Comparison of ENCODE assay signal across 15 cellular contexts in the genomic region with DNA sequence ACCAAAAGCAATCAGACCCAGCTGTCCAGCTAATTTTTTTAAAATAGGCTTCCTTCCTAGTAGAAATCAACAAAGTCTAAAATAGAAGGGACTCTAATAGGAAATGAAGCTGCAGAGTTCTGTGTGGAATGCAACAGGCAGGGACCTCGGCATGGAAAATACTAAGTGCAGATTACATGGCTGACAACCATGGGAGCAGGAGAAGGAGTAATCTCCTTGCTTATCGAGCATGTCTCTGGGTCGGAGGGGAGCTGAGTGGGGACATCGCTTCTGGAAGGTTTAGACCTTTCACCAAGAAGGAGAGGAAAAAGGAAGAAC. TPM values are rescaled to one million over a fixed set of nuclear protein-coding genes. Genes with fewer than 3 reads are reported as not detected.
DNase-seq lines count a peak whose midpoint lies in the region; ATAC-seq and TF ChIP-seq lines count a peak whose summit lies in the region.
"Had no signal": no experiment of that assay in that cellular context is flagged by ENCODE, and none has a peak within 500 bp of the region (broad histone marks: within the 10 kb centered on the region; RNA-seq: fewer than 3 reads in every experiment).

No MANE protein-coding gene starts in this region.

- no peak overlapping the region for H2BK20ac ChIP-seq in H9 (ENCODE audit: low read depth, low read length, poor library complexity, severe bottlenecking)

- no peaks in the 10 kb centered on the region for H3K23me2 ChIP-seq in H9 (ENCODE audit: insufficient read length, low read depth, low read length, poor library complexity, severe bottlenecking)

- H3K9me3 ChIP-seq in naive thymus-derived CD4-positive, alpha-beta T cell (ENCODE audit: control insufficient read depth in 2 of 3, low read length in 3 of 3) = no peaks in the 10 kb centered on the region
- H3K9me3 ChIP-seq in tibial nerve (no peaks in the 10 kb centered on the region), H9 (ENCODE audit: control insufficient read depth, low read depth, low read length) (no peaks in the 10 kb centered on the region)

- no peak for TF ChIP-seq POLR2A in tibial nerve (IDR thresholded peaks at IDR 0.05)

- no peak overlapping the region for H2BK12ac ChIP-seq in H9 (ENCODE audit: insufficient read length, low read depth, low read length)

- ATAC-seq in naive thymus-derived CD4-positive, alpha-beta T cell = no peak
- ATAC-seq in HG03159 (IDR thresholded peaks at IDR 0.05; ENCODE audit: unreplicated experiment) = no peak

- no peak overlapping the region for H3K14ac ChIP-seq in H9 (ENCODE audit: insufficient read depth, low read length)

- CTCF ChIA-PET in naive thymus-derived CD4-positive, alpha-beta T cell (lab: Charles Lee) = interaction anchor here (1.1 to 2.5 kb wide), 5 partner anchors 12 to 60 kb away, joined by 3 to 26 read pairs (median 10); no protein-coding TSS in a partner anchor

- H2AK5ac ChIP-seq in H9 (ENCODE audit: insufficient read length, low read length) = no peak overlapping the region

- H3K4me1 ChIP-seq in naive thymus-derived CD4-positive, alpha-beta T cell (ENCODE audit: control insufficient read depth in 2 of 2, insufficient read depth in 2 of 2, low read length in 2 of 2) = peaks cover 59 to 64% of the 10 kb centered on the region in 2 donors
- H3K4me1 ChIP-seq in urinary bladder (ENCODE audit: insufficient read depth) (no peaks in the 10 kb centered on the region), tibial nerve (peaks cover 0 to 23% (median 9%) of the 10 kb centered on the region in 4 donors), H9 (ENCODE audit: insufficient read depth, low read length) (no peaks in the 10 kb centered on the region)

- H3K4me3 Mint-ChIP-seq in activated naive CD4-positive, alpha-beta T cell treated with anti-CD3 and anti-CD28 coated beads, Interleukin-2, amount 50 U/mL, for 24 hours = peak overlapping the region; percentile 92
- peak overlapping the region; percentile 77 to 97 (median 91) for H3K4me3 Mint-ChIP-seq in naive thymus-derived CD4-positive, alpha-beta T cell
- no peak overlapping the region for H3K4me3 Mint-ChIP-seq in H9
- H3K4me3 Mint-ChIP-seq: neural crest cell had no signal

- POLR2A ChIA-PET in naive thymus-derived CD4-positive, alpha-beta T cell (lab: Charles Lee) = interaction anchor here (0.6 to 11.6 kb wide), 11 partner anchors 9 to 257 kb away, joined by 3 to 172 read pairs (median 7); a partner anchor contains a TSS

- no peak overlapping the region for H4K5ac ChIP-seq in H9 (ENCODE audit: insufficient read length, low read depth, low read length)

- no peaks in the 10 kb centered on the region for H3K79me1 ChIP-seq in H9 (ENCODE audit: insufficient read depth, low read depth, low read length, poor library complexity, severe bottlenecking)

- no peak for TF ChIP-seq EP300 in tibial nerve (IDR thresholded peaks at IDR 0.05)

- intact Hi-C loops in naive thymus-derived CD4-positive, alpha-beta T cell (cut with micrococcal nuclease) = loop anchor here (1.0 to 5.0 kb wide), 7 partner anchors 23 to 76 kb away; no protein-coding TSS in a partner anchor

- H3K4ac ChIP-seq in H9 (ENCODE audit: low read depth, low read length) = no peak overlapping the region

- H3K4me3 ChIP-seq in coronary artery = peak overlapping the region; percentile 14
- H3K4me3 ChIP-seq in naive thymus-derived CD4-positive, alpha-beta T cell (ENCODE audit: low read length) = peak overlapping the region; percentile 60
- H3K4me3 ChIP-seq in urinary bladder (ENCODE audit: low read depth, low read length) = peak overlapping the region; percentile 5
- no peak overlapping the region for H3K4me3 ChIP-seq in tibial nerve

- H3K4me1 Mint-ChIP-seq in activated naive CD4-positive, alpha-beta T cell treated with anti-CD3 and anti-CD28 coated beads, Interleukin-2, amount 50 U/mL, for 24 hours = peaks cover 81% of the 10 kb centered on the region
- H3K4me1 Mint-ChIP-seq in naive thymus-derived CD4-positive, alpha-beta T cell = peaks cover 32 to 84% (median 80%) of the 10 kb centered on the region in 7 donors
- no peaks in the 10 kb centered on the region for H3K4me1 Mint-ChIP-seq in H9

- no peak overlapping the region for H2BK15ac ChIP-seq in H9 (ENCODE audit: low read depth, low read length)

- no peaks in the 10 kb centered on the region for H3K36me3 Mint-ChIP-seq in activated naive CD4-positive, alpha-beta T cell treated with anti-CD3 and anti-CD28 coated beads, Interleukin-2, amount 50 U/mL, for 24 hours
- peaks cover 0 to 17% (median 9%) of the 10 kb centered on the region in 5 donors for H3K36me3 Mint-ChIP-seq in naive thymus-derived CD4-positive, alpha-beta T cell
- H3K36me3 Mint-ChIP-seq in H9 (ENCODE audit: insufficient read depth in 1 of 3, low read depth in 3 of 3) = peaks cover 0 to 2% (median 0%) of the 10 kb centered on the region in 3 experiments; a peak in 2 of 7 replicates

- peak overlapping the region; percentile 99 for H3K27ac Mint-ChIP-seq in activated naive CD4-positive, alpha-beta T cell treated with anti-CD3 and anti-CD28 coated beads, Interleukin-2, amount 50 U/mL, for 24 hours
- H3K27ac Mint-ChIP-seq in naive thymus-derived CD4-positive, alpha-beta T cell = peak overlapping the region; percentile 86 to 100 (median 98)
- no peak overlapping the region for H3K27ac Mint-ChIP-seq in H9

- H3K18ac ChIP-seq in H9 (ENCODE audit: insufficient read length, low read depth, low read length) = no peak overlapping the region

- no peaks in the 10 kb centered on the region for H3K9me3 Mint-ChIP-seq in activated naive CD4-positive, alpha-beta T cell treated with anti-CD3 and anti-CD28 coated beads, Interleukin-2, amount 50 U/mL, for 24 hours
- H3K9me3 Mint-ChIP-seq in naive thymus-derived CD4-positive, alpha-beta T cell = peaks cover 0 to 15% (median 2%) of the 10 kb centered on the region in 11 donors
- peaks cover 0 to 3% of the 10 kb centered on the region in 2 experiments; a peak in 1 of 5 replicates for H3K9me3 Mint-ChIP-seq in H9
- H3K9me3 Mint-ChIP-seq: neural crest cell had no signal

- no peak overlapping the region for H3T11ph ChIP-seq in H9 (ENCODE audit: low read length)

- no peaks in the 10 kb centered on the region for H3K79me2 ChIP-seq in H9 (ENCODE audit: insufficient read depth, low read length)

- H4K91ac ChIP-seq in H9 (ENCODE audit: insufficient read length, low read depth, low read length) = no peak overlapping the region

- no peak overlapping the region for H3K9ac ChIP-seq in H9 (ENCODE audit: extremely low read depth, insufficient read length, low read length)

- H3K56ac ChIP-seq in H9 (ENCODE audit: insufficient read length, low read depth, low read length) = no peak overlapping the region

- 17% methylated on average over 4 of the region's 4 CpGs for WGBS in urinary bladder
- 57% methylated on average over 4 of the region's 4 CpGs for WGBS in tibial nerve, 2 donors
- WGBS in H9 (ENCODE audit: extremely low coverage, insufficient read length, low lambda C conversion rate) = no CpG with 5 or more reads among the region's 4 CpGs

- H2AFZ ChIP-seq in H9 (ENCODE audit: low read length) = no peak overlapping the region

- DNase-seq in activated naive CD4-positive, alpha-beta T cell (lab: John Stamatoyannopoulos, UW) = no peak
- no peak for DNase-seq in coronary artery (ENCODE audit: low spot score)
- no peak for DNase-seq in naive thymus-derived CD4-positive, alpha-beta T cell
- DNase-seq in tibial nerve (ENCODE audit: low spot score in 2 of 2) = no peak
- no peak for DNase-seq in H9
- DNase-seq: H7, kidney, NCI-H1092, NCI-H510A, RPMI8226 had no signal

- TF ChIP-seq CTCF in coronary artery (IDR thresholded peaks at IDR 0.05) (no peak), tibial nerve (IDR thresholded peaks at IDR 0.05) (no peak), H9 (conservative IDR thresholded peaks at IDR 0.05) (no peak)

- no peak overlapping the region for H3K4me2 ChIP-seq in H9 (ENCODE audit: insufficient read depth, insufficient read length, low read length)

- H2BK120ac ChIP-seq in H9 (ENCODE audit: low read depth, low read length, poor library complexity, severe bottlenecking) = no peak overlapping the region

- H4K8ac ChIP-seq in H9 (replicated peaks; ENCODE audit: insufficient read length, low read depth, low read length) = no peak overlapping the region

- H3K27ac ChIP-seq in coronary artery (peak overlapping the region; percentile 50 to 69), urinary bladder (ENCODE audit: low read depth) (no peak overlapping the region), tibial nerve (peak overlapping the region in 2 of 4 donors; percentile 23 to 45), H9 (ENCODE audit: insufficient read length, low read depth, low read length) (no peak overlapping the region)
- H3K27ac ChIP-seq in naive thymus-derived CD4-positive, alpha-beta T cell (ENCODE audit: low read depth, low read length) = peak overlapping the region; percentile 92

- H3K23ac ChIP-seq in H9 (ENCODE audit: insufficient read length, low read depth, low read length) = no peak overlapping the region

- H2BK5ac ChIP-seq in H9 (ENCODE audit: insufficient read length, low read length) = no peak overlapping the region

- H3K27me3 Mint-ChIP-seq in activated naive CD4-positive, alpha-beta T cell treated with anti-CD3 and anti-CD28 coated beads, Interleukin-2, amount 50 U/mL, for 24 hours = no peaks in the 10 kb centered on the region
- H3K27me3 Mint-ChIP-seq in naive thymus-derived CD4-positive, alpha-beta T cell = peaks cover 0 to 2% (median 0%) of the 10 kb centered on the region in 5 donors
- H3K27me3 Mint-ChIP-seq in H9 (ENCODE audit: low read depth) = peaks cover 14% of the 10 kb centered on the region

- no peaks in the 10 kb centered on the region for H3K27me3 ChIP-seq in naive thymus-derived CD4-positive, alpha-beta T cell (ENCODE audit: control insufficient read depth in 2 of 2, insufficient read depth in 2 of 2, low read length in 2 of 2)
- H3K27me3 ChIP-seq in tibial nerve (no peaks in the 10 kb centered on the region), H9 (ENCODE audit: insufficient read depth, low read length) (no peaks in the 10 kb centered on the region)

- no peaks in the 10 kb centered on the region for H3K36me3 ChIP-seq in naive thymus-derived CD4-positive, alpha-beta T cell (ENCODE audit: control insufficient read depth in 2 of 3, insufficient read depth in 3 of 3, low read length in 3 of 3)
- H3K36me3 ChIP-seq in urinary bladder (ENCODE audit: insufficient read depth) (no peaks in the 10 kb centered on the region), tibial nerve (no peaks in the 10 kb centered on the region)

- no peaks in the 10 kb centered on the region for H4K20me1 ChIP-seq in H9 (ENCODE audit: control insufficient read depth, insufficient read depth, insufficient read length)

RNA-seq across cellular contexts. Expression of a gene that starts 16.9 kb away (rescaled TPM):
- total RNA-seq in naive thymus-derived CD4-positive, alpha-beta T cell = 10 to 100 TPM in 4 of 5 experiments, 1 to 10 TPM in 1; 8.5 to 37.8 (median 35.5) TPM
- 1 to 10 TPM; 5.6 to 7.8 TPM for polyA plus RNA-seq in naive thymus-derived CD4-positive, alpha-beta T cell
- total RNA-seq in urinary bladder (0.69 TPM), tibial nerve (1 to 10 TPM in 1 of 4 donors, under 1 TPM in 3; under 0.01 to 1.8 (median 0.87) TPM), H9 (2021) (not detected in 2 replicates)
- 0.18 TPM for polyA plus RNA-seq in urinary bladder
- total RNA-seq: fibroblast of villous mesenchyme, H7, neural crest cell had no signal

Comparison
In these comparisons a context has a peak if more than half of its experiments do, and no peak if none do; other contexts are left out.
1. H3K27ac Mint-ChIP-seq: peak in activated naive CD4-positive, alpha-beta T cell treated with anti-CD3 and anti-CD28 coated beads, Interleukin-2, amount 50 U/mL, for 24 hours (single experiment) and naive thymus-derived CD4-positive, alpha-beta T cell (9 of 9); none in H9 (0 of 3).
2. H3K4me3 Mint-ChIP-seq: peak in activated naive CD4-positive, alpha-beta T cell treated with anti-CD3 and anti-CD28 coated beads, Interleukin-2, amount 50 U/mL, for 24 hours (single experiment) and naive thymus-derived CD4-positive, alpha-beta T cell (10 of 10); none in H9 (0 of 2).
3. H3K27ac ChIP-seq: peak in coronary artery (2 of 2) and naive thymus-derived CD4-positive, alpha-beta T cell (single experiment); none in urinary bladder (single experiment) and H9 (single experiment).
4. H3K4me3 ChIP-seq: peak in coronary artery (single experiment), naive thymus-derived CD4-positive, alpha-beta T cell (single experiment) and urinary bladder (single experiment); none in tibial nerve (0 of 4).